ENCODE assay signal across 16 cellular contexts in genomic region chr15:66825731-66826130, GRCh38.
A peak's percentile ranks its signal among the peaks of the same experiment; 100 is the strongest.
DNase-seq lines count a peak whose midpoint lies in the region; ATAC-seq and TF ChIP-seq lines count a peak whose summit lies in the region.
"Had no signal": no experiment of that assay in that cellular context is flagged by ENCODE, and none has a peak within 500 bp of the region (broad histone marks: within the 10 kb centered on the region; RNA-seq: fewer than 3 reads in every experiment).

No MANE protein-coding gene starts in this region.

- no peak overlapping the region for H3T11ph ChIP-seq in H9 (ENCODE audit: low read length)

- no peak overlapping the region for H2AFZ ChIP-seq in H9 (ENCODE audit: low read length)
- no peak overlapping the region for H2AFZ ChIP-seq in mesenchymal stem cell (ENCODE audit: low read depth, low read length)
- H2AFZ ChIP-seq: GM23248 had no signal

- no peaks in the 10 kb centered on the region for H4K20me1 ChIP-seq in H9 (ENCODE audit: control insufficient read depth, insufficient read depth, insufficient read length)

- peaks cover 5% of the 10 kb centered on the region; the same call in 1 of the 2 replicates for H3K4me1 ChIP-seq in H9 (ENCODE audit: insufficient read depth, low read length)
- H3K4me1 ChIP-seq in RWPE2 (ENCODE audit: insufficient read depth, poor library complexity, severe bottlenecking) = peaks cover 9% of the 10 kb centered on the region
- H3K4me1 ChIP-seq in mesenchymal stem cell (ENCODE audit: control insufficient read depth, insufficient read depth, low read depth, low read length) = peaks cover 10% of the 10 kb centered on the region

- H2BK20ac ChIP-seq in H9 (ENCODE audit: low read depth, low read length, poor library complexity, severe bottlenecking) = no peak overlapping the region

- no peak overlapping the region for H3K9ac ChIP-seq in H9 (ENCODE audit: extremely low read depth, insufficient read length, low read length)
- no peak overlapping the region for H3K9ac ChIP-seq in mesenchymal stem cell (ENCODE audit: low read length)
- H3K9ac ChIP-seq: GM23248 had no signal

- H3K18ac ChIP-seq in H9 (ENCODE audit: insufficient read length, low read depth, low read length) (no peak overlapping the region), mesenchymal stem cell (ENCODE audit: low read depth in 1 of 2, low read length in 2 of 2) (no peak overlapping the region)

- TF ChIP-seq CTCF in H9 (conservative IDR thresholded peaks at IDR 0.05) = no peak
- no peak for TF ChIP-seq CTCF in RWPE2 (IDR thresholded peaks at IDR 0.05; ENCODE audit: poor library complexity, severe bottlenecking)

- peaks cover 8% of the 10 kb centered on the region for H3K27me3 Mint-ChIP-seq in H9 (ENCODE audit: low read depth)
- H3K27me3 Mint-ChIP-seq in immature natural killer cell (ENCODE audit: low read depth in 3 of 3) = peaks cover 0 to 4% (median 3%) of the 10 kb centered on the region in 3 donors
- H3K27me3 Mint-ChIP-seq: B cell had no signal

- H4K8ac ChIP-seq in H9 (replicated peaks; ENCODE audit: insufficient read length, low read depth, low read length) (no peak overlapping the region), mesenchymal stem cell (ENCODE audit: low read length) (peak overlapping the region; percentile 51)

- H3K4me2 ChIP-seq in H9 (ENCODE audit: insufficient read depth, insufficient read length, low read length) = no peak overlapping the region
- H3K4me2 ChIP-seq in mesenchymal stem cell (ENCODE audit: low read length, poor library complexity, severe bottlenecking) = no peak overlapping the region

- H3K4ac ChIP-seq in H9 (ENCODE audit: low read depth, low read length) = no peak overlapping the region
- no peak overlapping the region for H3K4ac ChIP-seq in mesenchymal stem cell (ENCODE audit: low read depth in 1 of 2, low read length in 2 of 2)

- H2BK15ac ChIP-seq in H9 (ENCODE audit: low read depth, low read length) (no peak overlapping the region), mesenchymal stem cell (ENCODE audit: low read depth, poor library complexity, severe bottlenecking) (no peak overlapping the region)

- H3K9me3 Mint-ChIP-seq in H9 (no peaks in the 10 kb centered on the region), immature natural killer cell (no peaks in the 10 kb centered on the region)
- H3K9me3 Mint-ChIP-seq in stimulated activated effector memory CD8-positive, alpha-beta T cell treated with anti-CD3 and anti-CD28 coated beads, Interleukin-12 subunit alpha, Interleukin-12 subunit beta, amount 100 ng/mL, for 72 hours = no peaks in the 10 kb centered on the region
- H3K9me3 Mint-ChIP-seq: CD4-positive, alpha-beta memory T cell had no signal

- H2BK12ac ChIP-seq in H9 (ENCODE audit: insufficient read length, low read depth, low read length) = no peak overlapping the region
- peak overlapping the region in 1 of 2 experiments; percentile 52 for H2BK12ac ChIP-seq in mesenchymal stem cell (ENCODE audit: low read length in 2 of 2)

- H2BK120ac ChIP-seq in H9 (ENCODE audit: low read depth, low read length, poor library complexity, severe bottlenecking) (no peak overlapping the region), mesenchymal stem cell (ENCODE audit: low read depth, low read length) (no peak overlapping the region)

- peaks cover 39 to 46% of the 10 kb centered on the region in 2 experiments for H3K4me1 Mint-ChIP-seq in H9
- no peaks in the 10 kb centered on the region for H3K4me1 Mint-ChIP-seq in stimulated activated effector memory CD8-positive, alpha-beta T cell treated with anti-CD3 and anti-CD28 coated beads, Interleukin-12 subunit alpha, Interleukin-12 subunit beta, amount 100 ng/mL, for 72 hours
- no peaks in the 10 kb centered on the region for H3K4me1 Mint-ChIP-seq in immature natural killer cell
- H3K4me1 Mint-ChIP-seq: B cell; CD4-positive, alpha-beta memory T cell had no signal

- H3K79me1 ChIP-seq in H9 (ENCODE audit: insufficient read depth, low read depth, low read length, poor library complexity, severe bottlenecking) (no peaks in the 10 kb centered on the region), mesenchymal stem cell (replicated peaks; ENCODE audit: low read length, poor library complexity, severe bottlenecking) (no peaks in the 10 kb centered on the region)

- no peaks in the 10 kb centered on the region for H3K36me3 Mint-ChIP-seq in H9 (ENCODE audit: insufficient read depth in 1 of 3, low read depth in 3 of 3)
- H3K36me3 Mint-ChIP-seq in stimulated activated effector memory CD8-positive, alpha-beta T cell treated with anti-CD3 and anti-CD28 coated beads, Interleukin-12 subunit alpha, Interleukin-12 subunit beta, amount 100 ng/mL, for 72 hours = no peaks in the 10 kb centered on the region
- no peaks in the 10 kb centered on the region for H3K36me3 Mint-ChIP-seq in immature natural killer cell
- H3K36me3 Mint-ChIP-seq: CD4-positive, alpha-beta memory T cell had no signal

- H4K91ac ChIP-seq in H9 (ENCODE audit: insufficient read length, low read depth, low read length) (no peak overlapping the region), mesenchymal stem cell (ENCODE audit: low read length) (peak overlapping the region; percentile 71)

- H3K27ac Mint-ChIP-seq in H9 = no peak overlapping the region
- H3K27ac Mint-ChIP-seq in stimulated activated effector memory CD8-positive, alpha-beta T cell treated with anti-CD3 and anti-CD28 coated beads, Interleukin-12 subunit alpha, Interleukin-12 subunit beta, amount 100 ng/mL, for 72 hours = no peak overlapping the region
- no peak overlapping the region for H3K27ac Mint-ChIP-seq in immature natural killer cell
- H3K27ac Mint-ChIP-seq: B cell had no signal

- no peak overlapping the region for H2BK5ac ChIP-seq in H9 (ENCODE audit: insufficient read length, low read length)
- no peak overlapping the region for H2BK5ac ChIP-seq in mesenchymal stem cell (ENCODE audit: low read depth, low read length, poor library complexity, severe bottlenecking)

- H3K56ac ChIP-seq in H9 (ENCODE audit: insufficient read length, low read depth, low read length) = no peak overlapping the region

- no peak overlapping the region for H4K5ac ChIP-seq in H9 (ENCODE audit: insufficient read length, low read depth, low read length)

- H3K23ac ChIP-seq in H9 (ENCODE audit: insufficient read length, low read depth, low read length) (no peak overlapping the region), mesenchymal stem cell (ENCODE audit: low read length in 2 of 2) (no peak overlapping the region)

- no peaks in the 10 kb centered on the region for H3K79me2 ChIP-seq in H9 (ENCODE audit: insufficient read depth, low read length)

- H3K27me3 ChIP-seq in H9 (ENCODE audit: insufficient read depth, low read length) (no peaks in the 10 kb centered on the region), RWPE2 (ENCODE audit: insufficient read depth, poor library complexity, severe bottlenecking) (no peaks in the 10 kb centered on the region), mesenchymal stem cell (ENCODE audit: control insufficient read depth in 1 of 2, insufficient read depth in 1 of 2, low read length in 2 of 2) (no peaks in the 10 kb centered on the region)

- DNase-seq in H9 (no peak), RWPE2 (ENCODE audit: low spot score) (peak; percentile 55), mesenchymal stem cell (no peak), immature natural killer cell (no peak)
- DNase-seq in stimulated activated effector memory CD8-positive, alpha-beta T cell treated with anti-CD3 and anti-CD28 coated beads, Interleukin-12 subunit alpha, Interleukin-12 subunit beta, amount 100 ng/mL, for 72 hours (ENCODE audit: low spot score in 2 of 2) = no peak
- no peak for DNase-seq in activated CD4-positive, alpha-beta T cell treated with anti-CD3 and anti-CD28 coated beads, Interleukin-2, amount 50 U/mL, for 4 hours
- DNase-seq: ACHN; C1 segment of cervical spinal cord; CD4-positive, alpha-beta memory T cell; DMS79; GM23248; H7 had no signal

- ATAC-seq in RWPE2 (ENCODE audit: low read depth) (no peak), HG03520 (IDR thresholded peaks at IDR 0.05; ENCODE audit: unreplicated experiment) (no peak)
- peak; percentile 17 for ATAC-seq in stimulated activated effector memory CD8-positive, alpha-beta T cell treated with anti-CD3 and anti-CD28 coated beads, Interleukin-12 subunit alpha, Interleukin-12 subunit beta, amount 100 ng/mL, for 72 hours
- ATAC-seq: GM12878, HepG2 had no signal

- H3K27ac ChIP-seq in H9 (ENCODE audit: insufficient read length, low read depth, low read length) (no peak overlapping the region), RWPE2 (ENCODE audit: poor library complexity, severe bottlenecking) (no peak overlapping the region), mesenchymal stem cell (ENCODE audit: low read length, poor library complexity, severe bottlenecking) (no peak overlapping the region)
- H3K27ac ChIP-seq: GM23248 had no signal

- no peaks in the 10 kb centered on the region for H3K23me2 ChIP-seq in H9 (ENCODE audit: insufficient read length, low read depth, low read length, poor library complexity, severe bottlenecking)

- H3K4me3 Mint-ChIP-seq in H9 (no peak overlapping the region), immature natural killer cell (no peak overlapping the region)
- H3K4me3 Mint-ChIP-seq in stimulated activated effector memory CD8-positive, alpha-beta T cell treated with anti-CD3 and anti-CD28 coated beads, Interleukin-12 subunit alpha, Interleukin-12 subunit beta, amount 100 ng/mL, for 72 hours = no peak overlapping the region
- H3K4me3 Mint-ChIP-seq: B cell; CD4-positive, alpha-beta memory T cell had no signal

- H3K9me3 ChIP-seq in H9 (ENCODE audit: control insufficient read depth, low read depth, low read length) (no peaks in the 10 kb centered on the region), RWPE2 (ENCODE audit: severe bottlenecking) (no peaks in the 10 kb centered on the region), mesenchymal stem cell (ENCODE audit: control insufficient read depth, low read length) (no peaks in the 10 kb centered on the region)

- H3K4me3 ChIP-seq in RWPE2 (ENCODE audit: severe bottlenecking) (no peak overlapping the region), mesenchymal stem cell (ENCODE audit: insufficient read depth in 1 of 2, low read depth in 1 of 2, low read length in 2 of 2) (no peak overlapping the region)
- H3K4me3 ChIP-seq: GM12878, GM23248 had no signal

- peak overlapping the region; percentile 14; the same call in 1 of the 2 replicates for H3K14ac ChIP-seq in H9 (ENCODE audit: insufficient read depth, low read length)
- no peak overlapping the region for H3K14ac ChIP-seq in mesenchymal stem cell (ENCODE audit: low read length in 2 of 2)

- H2AK5ac ChIP-seq in H9 (ENCODE audit: insufficient read length, low read length) (no peak overlapping the region), mesenchymal stem cell (ENCODE audit: low read length, severe bottlenecking) (no peak overlapping the region)

- whole genome bisulfite sequencing in H9 (ENCODE audit: extremely low coverage, insufficient read length, low lambda C conversion rate) = no CpG with 5 or more reads among the region's 7 CpGs
- WGBS in mesenchymal stem cell = 94% methylated on average over 7 of the region's 7 CpGs

- no peaks in the 10 kb centered on the region for H3K36me3 ChIP-seq in RWPE2 (ENCODE audit: low read depth)
- no peaks in the 10 kb centered on the region for H3K36me3 ChIP-seq in mesenchymal stem cell (ENCODE audit: control insufficient read depth in 1 of 2, insufficient read depth in 2 of 2, low read depth in 1 of 2, low read length in 2 of 2)
